ENCODE assay signal across 17 cellular contexts in genomic region chr9:18847576-18848275, GRCh38.
"Had no signal": no experiment of that assay in that cellular context is flagged by ENCODE, and none has a peak within 500 bp of the region (broad histone marks: within the 10 kb centered on the region; RNA-seq: fewer than 3 reads in every experiment).

No MANE protein-coding gene starts in this region.

- H3K9me3 ChIP-seq: esophagus squamous epithelium, neutrophil, tibial artery, upper lobe of left lung, vagina had no signal

- DNase-seq: effector memory CD8-positive, alpha-beta T cell; esophagus squamous epithelium; foreskin keratinocyte; immature natural killer cell; left ventricle myocardium superior; mesendoderm; naive thymus-derived CD4-positive, alpha-beta T cell; nephron progenitor cell; posterior cingulate gyrus; small intestine; stimulated activated CD4-positive, alpha-beta T cell treated with anti-CD3 and anti-CD28 coated beads, Interleukin-12 subunit alpha, Interleukin-12 subunit beta, amount 100 ng/mL, for 4 hours; stimulated activated naive CD8-positive, alpha-beta T cell treated with anti-CD3 and anti-CD28 coated beads, Interleukin-15, Interleukin-2, amounts not matched to agents 100 U/mL and 50 U/mL, for 24 hours; tibial artery; upper lobe of left lung had no signal

- H3K27me3 ChIP-seq: esophagus squamous epithelium, neutrophil, tibial artery, upper lobe of left lung, vagina had no signal

- H3K36me3 ChIP-seq: esophagus squamous epithelium, neutrophil, tibial artery, upper lobe of left lung, vagina had no signal

- H3K27ac ChIP-seq: epithelial cell of prostate, esophagus squamous epithelium, foreskin keratinocyte, neutrophil, tibial artery, vagina had no signal

- ATAC-seq: effector memory CD8-positive, alpha-beta T cell; foreskin keratinocyte; left ventricle myocardium superior; naive thymus-derived CD4-positive, alpha-beta T cell; stimulated activated naive CD8-positive, alpha-beta T cell treated with anti-CD3 and anti-CD28 coated beads, Interleukin-15, Interleukin-2, amounts not matched to agents 100 U/mL and 50 U/mL, for 24 hours had no signal

- H3K4me1 ChIP-seq: esophagus squamous epithelium, foreskin keratinocyte, vagina had no signal

- H3K4me3 ChIP-seq: esophagus squamous epithelium, tibial artery, upper lobe of left lung, vagina had no signal
